ENCODE assay signal across 8 cellular contexts in the genomic region with DNA sequence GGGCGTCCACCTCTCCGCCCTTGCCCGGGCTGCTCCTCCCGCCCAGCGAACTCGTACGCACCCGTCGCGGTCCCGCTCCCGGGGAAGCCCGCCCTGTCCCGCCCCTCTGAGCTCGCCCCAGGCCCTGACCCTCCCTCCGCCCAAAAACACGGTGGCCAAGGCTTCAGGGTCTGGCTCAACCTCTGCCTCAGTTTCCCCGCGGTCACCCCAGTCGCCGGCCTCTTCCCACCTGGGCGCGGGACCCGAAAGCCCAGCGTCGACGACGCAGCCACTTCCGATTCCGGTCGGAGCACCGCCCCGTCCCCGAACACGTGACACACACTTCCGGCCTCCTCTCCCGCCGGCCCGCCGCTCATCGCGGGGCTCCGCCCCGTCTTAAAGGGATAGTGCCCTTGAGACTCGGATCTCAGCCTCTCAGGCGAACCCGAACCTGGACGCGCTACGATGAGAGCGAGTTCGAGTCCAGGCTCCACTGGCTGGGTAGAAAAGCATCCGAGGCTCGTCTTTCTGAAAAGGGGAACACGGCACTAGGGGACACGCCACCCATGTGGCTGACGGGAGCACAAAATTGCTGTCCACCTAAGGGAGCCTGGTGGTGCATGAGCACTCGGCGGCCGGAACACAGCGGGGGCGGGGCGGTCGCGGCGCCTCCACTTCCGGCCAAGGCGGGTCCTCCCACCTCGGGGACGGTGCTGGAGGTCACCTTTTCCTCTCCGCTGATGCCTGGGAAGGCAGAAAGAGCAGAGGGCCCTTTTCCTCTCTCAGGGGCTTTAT. TPM values are rescaled to one million over a fixed set of nuclear protein-coding genes. Genes with fewer than 3 reads are reported as not detected.
DNase-seq lines count a peak whose midpoint lies in the region; TF ChIP-seq lines count a peak whose summit lies in the region.

A gene (minus strand): TSS at position 282 of the 774 bp plus-strand sequence. CDS start 312 bp downstream, outside the sequence.

- no peak within 1 kb of the TSS for H2BK15ac ChIP-seq in mesendoderm (replicated peaks; ENCODE audit: low read depth)

- H3K4ac ChIP-seq in mesendoderm (ENCODE audit: low read depth, low read length): peak within 1 kb of the TSS; percentile 39

- H3K4me1 ChIP-seq in HUES48 (ENCODE audit: control insufficient read depth, insufficient read depth, low read length) (no peaks in the 10 kb centered on the region), NT2/D1 (ENCODE audit: insufficient read depth, insufficient read length) (peaks cover 19% of the 10 kb centered on the region), endocrine pancreas (ENCODE audit: control insufficient read depth, insufficient read depth, low read length) (no peaks in the 10 kb centered on the region), mesendoderm (ENCODE audit: control insufficient read depth, low read depth, low read length) (no peaks in the 10 kb centered on the region)

- peaks cover 6% of the 10 kb centered on the region for H3K79me1 ChIP-seq in mesendoderm (ENCODE audit: low read length)

- no peaks in the 10 kb centered on the region for H3K27me3 ChIP-seq in HUES48 (ENCODE audit: control insufficient read depth, insufficient read depth, low read length)
- no peaks in the 10 kb centered on the region for H3K27me3 ChIP-seq in NT2/D1 (ENCODE audit: insufficient read depth, insufficient read length)
- no peaks in the 10 kb centered on the region for H3K27me3 ChIP-seq in endocrine pancreas (ENCODE audit: control insufficient read depth, insufficient read depth, low read length)
- no peaks in the 10 kb centered on the region for H3K27me3 ChIP-seq in mesendoderm (ENCODE audit: insufficient read depth, low read length, poor library complexity)

- TF ChIP-seq CTCF in GM20000 (IDR thresholded peaks at IDR 0.05; ENCODE audit: extremely low read depth, missing control alignments): no peak

- H3K4me2 ChIP-seq in mesendoderm (ENCODE audit: low read length): peak within 1 kb of the TSS; percentile 61

- H3K18ac ChIP-seq in mesendoderm (ENCODE audit: low read length): peak within 1 kb of the TSS; percentile 35

- H3K4me3 ChIP-seq in HUES48 (ENCODE audit: low read depth, low read length) (peak within 1 kb of the TSS; percentile 64), NT2/D1 (ENCODE audit: insufficient read length, low read depth) (peak within 1 kb of the TSS; percentile 94), endocrine pancreas (ENCODE audit: control insufficient read depth, insufficient read depth, low read length) (no peak within 1 kb of the TSS), mesendoderm (ENCODE audit: low read length) (peak within 1 kb of the TSS; percentile 84)

- H4K8ac ChIP-seq in mesendoderm (ENCODE audit: low read depth, low read length): no peak within 1 kb of the TSS

- H4K5ac ChIP-seq in mesendoderm (ENCODE audit: low read length): no peak within 1 kb of the TSS

- H3K9ac ChIP-seq in HUES48 (ENCODE audit: low read depth, low read length) (peak within 1 kb of the TSS; percentile 38), NT2/D1 (ENCODE audit: insufficient read length, low read depth) (peak within 1 kb of the TSS; percentile 95), endocrine pancreas (ENCODE audit: control insufficient read depth, insufficient read depth, low read length) (peak within 1 kb of the TSS; percentile 73), mesendoderm (ENCODE audit: low read length) (peak within 1 kb of the TSS; percentile 95)

- no peak within 1 kb of the TSS for H2BK120ac ChIP-seq in mesendoderm (ENCODE audit: low read depth, low read length)

- no peak within 1 kb of the TSS for H2BK5ac ChIP-seq in mesendoderm (ENCODE audit: low read length)

- H3K9me3 ChIP-seq in HUES48 (ENCODE audit: control insufficient read depth, insufficient read depth, low read length) (no peaks in the 10 kb centered on the region), NT2/D1 (ENCODE audit: insufficient read depth, low read length) (no peaks in the 10 kb centered on the region), endocrine pancreas (ENCODE audit: control insufficient read depth, low read length) (no peaks in the 10 kb centered on the region)

- no peak within 1 kb of the TSS for H2AK5ac ChIP-seq in mesendoderm (ENCODE audit: low read length)

- H3K23ac ChIP-seq in mesendoderm (ENCODE audit: low read length): no peak within 1 kb of the TSS

- DNase-seq in CMK (ENCODE audit: low read depth) (peak; percentile 82), GM20000 (ENCODE audit: low spot score) (peak; percentile 99), NT2/D1 (ENCODE audit: low read depth, low spot score) (peak; percentile 94), mesendoderm (peak; percentile 97)
- peak; percentile 79 to 87 (median 86) for DNase-seq in activated CD8-positive, alpha-beta memory T cell treated with anti-CD3 and anti-CD28 coated beads for 48 hours (ENCODE audit: low read depth in 2 of 3, low spot score in 2 of 3)
- peak; percentile 82 for DNase-seq in stimulated activated CD8-positive, alpha-beta memory T cell treated with anti-CD3 and anti-CD28 coated beads, Interleukin-12 subunit alpha, Interleukin-12 subunit beta, amount 100 ng/mL, for 4 hours (ENCODE audit: low read depth)

- H3K36me3 ChIP-seq in HUES48 (ENCODE audit: control insufficient read depth, insufficient read depth, low read length): peaks cover 16% of the 10 kb centered on the region
- peaks cover 34% of the 10 kb centered on the region for H3K36me3 ChIP-seq in NT2/D1 (ENCODE audit: insufficient read depth, insufficient read length, low read length)
- peaks cover 3% of the 10 kb centered on the region for H3K36me3 ChIP-seq in endocrine pancreas (ENCODE audit: control insufficient read depth, insufficient read depth, low read length)
- no peaks in the 10 kb centered on the region for H3K36me3 ChIP-seq in mesendoderm (ENCODE audit: control insufficient read depth, insufficient read depth, low read length)

- WGBS in mesendoderm (ENCODE audit: extremely low coverage, insufficient coverage, low lambda C conversion rate): no CpG with 5 or more reads among the region's 71 CpGs

- peak within 1 kb of the TSS; percentile 93 for H3K56ac ChIP-seq in mesendoderm (ENCODE audit: low read length)

- H3K27ac ChIP-seq in HUES48 (ENCODE audit: low read depth, low read length): peak within 1 kb of the TSS; percentile 79
- H3K27ac ChIP-seq in mesendoderm (ENCODE audit: low read depth, low read length): peak within 1 kb of the TSS; percentile 33

- H3K79me2 ChIP-seq in mesendoderm (ENCODE audit: control insufficient read depth, insufficient read depth, low read length): peaks cover 2% of the 10 kb centered on the region

RNA-seq across cellular contexts. Expression of the gene that starts here (rescaled TPM):
- 21.6 TPM for polyA plus RNA-seq in mesendoderm (2013, experiment 1 of 2)
- polyA plus RNA-seq in mesendoderm (2013, experiment 2 of 2): 22.2 TPM

Comparison
In these comparisons a context has a peak if more than half of its experiments do, and no peak if none do; other contexts are left out.
1. H3K9ac ChIP-seq: peak in every context shown above with its lines; median percentile 95 in NT2/D1; 95 in mesendoderm; 73 in endocrine pancreas; 38 in HUES48.